In genomic region chr20:63171991-63172390, GRCh38 we compare ENCODE assay signal across 24 cellular contexts.
"Had no signal": no experiment of that assay in that cellular context is flagged by ENCODE, and none has a peak within 500 bp of the region (broad histone marks: within the 10 kb centered on the region; RNA-seq: fewer than 3 reads in every experiment).

No MANE protein-coding gene starts in this region.

- H3K4me1 ChIP-seq: pancreas, prostate gland, upper lobe of right lung had no signal

- H3K27ac Mint-ChIP-seq: nephron; stimulated activated naive CD8-positive, alpha-beta T cell treated with anti-CD3 and anti-CD28 coated beads, Interleukin-15, Interleukin-2, amounts not matched to agents 100 ng/mL and 50 ng/mL, for 24 hours had no signal

- H3K9me3 Mint-ChIP-seq: nephron; stimulated activated naive CD8-positive, alpha-beta T cell treated with anti-CD3 and anti-CD28 coated beads, Interleukin-15, Interleukin-2, amounts not matched to agents 100 ng/mL and 50 ng/mL, for 24 hours had no signal

- H3K4me3 Mint-ChIP-seq: naive thymus-derived CD8-positive, alpha-beta T cell; nephron; stimulated activated naive CD8-positive, alpha-beta T cell treated with anti-CD3 and anti-CD28 coated beads, Interleukin-15, Interleukin-2, amounts not matched to agents 100 ng/mL and 50 ng/mL, for 24 hours had no signal

- H3K9me3 ChIP-seq: lower lobe of right lung, pancreas, prostate gland, sigmoid colon, spleen, suprapubic skin, thoracic aorta, tibial artery, upper lobe of right lung had no signal

- DNase-seq: hippocampal formation; kidney glomerular epithelial cell; left cardiac atrium; left ventricle myocardium superior; lower lobe of right lung; mammary epithelial cell; mesenchymal stem cell; naive thymus-derived CD8-positive, alpha-beta T cell; nucleus accumbens; sigmoid colon; small intestine; spleen; stimulated activated CD4-positive, alpha-beta T cell treated with anti-CD3 and anti-CD28 coated beads, Interleukin-2, amount 100 ng/mL, for 24 hours; stimulated activated CD4-positive, alpha-beta T cell treated with anti-CD3 and anti-CD28 coated beads, Interleukin-4, amount 100 ng/mL, for 1 hour; stimulated activated naive CD4-positive, alpha-beta T cell; tibial artery; trophoblast cell; upper lobe of right lung had no signal

- H3K4me3 ChIP-seq: lower lobe of right lung, pancreas, prostate gland, sigmoid colon, spleen, suprapubic skin, thoracic aorta, tibial artery, upper lobe of right lung had no signal

- H3K27ac ChIP-seq: lower lobe of right lung, pancreas, prostate gland, sigmoid colon, spleen, suprapubic skin, thoracic aorta, tibial artery, upper lobe of right lung had no signal

- H3K36me3 ChIP-seq: lower lobe of right lung, pancreas, prostate gland, sigmoid colon, spleen, suprapubic skin, thoracic aorta, tibial artery, upper lobe of right lung had no signal
